Comparison of ENCODE assay signal across 1 cellular context in the genomic region with DNA sequence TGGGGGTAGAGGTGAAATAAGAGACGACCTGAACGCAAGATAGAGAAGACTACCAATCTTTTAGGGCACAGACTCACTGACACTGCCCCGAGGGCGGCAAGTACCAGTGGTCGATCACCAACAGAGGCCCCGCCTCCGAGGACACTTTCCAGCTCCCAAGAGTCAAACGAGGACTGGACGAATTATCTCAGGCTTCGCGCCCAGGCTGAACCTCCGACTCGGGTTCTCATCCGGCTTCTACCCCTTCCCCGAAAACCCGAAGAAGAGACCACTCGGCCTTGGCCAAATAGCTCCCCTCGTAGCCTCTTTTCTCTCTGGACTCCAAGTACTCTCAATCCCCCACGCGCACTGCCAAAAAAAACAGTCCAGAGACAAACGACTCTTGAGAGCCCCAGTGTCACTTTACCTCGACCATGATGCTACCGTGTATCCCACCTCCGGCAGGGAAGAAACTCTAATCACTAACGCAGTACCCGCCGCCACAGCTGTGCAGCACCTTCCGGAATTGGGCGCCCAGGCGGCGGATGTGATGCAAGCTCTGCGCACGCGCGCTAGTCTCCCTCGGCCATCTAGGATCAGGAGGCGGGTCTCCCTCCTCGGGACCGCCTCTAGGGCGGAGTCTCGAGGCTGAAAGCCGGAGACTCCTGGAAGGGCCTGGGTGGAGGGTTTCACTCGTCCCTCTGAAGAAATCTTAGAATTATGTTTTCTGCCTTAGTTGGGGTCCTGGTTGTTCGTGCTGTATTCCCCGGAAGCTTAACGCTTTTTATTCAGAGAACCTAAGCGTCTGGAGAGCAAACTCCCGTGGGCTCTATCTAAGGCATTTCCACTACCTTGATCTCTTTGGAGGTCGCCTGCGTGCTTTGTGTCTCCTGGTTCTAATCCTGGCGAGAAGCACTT.
TF ChIP-seq lines count a peak whose summit lies in the region.

A gene (minus strand): TSS at position 507 of the 897 bp plus-strand sequence. CDS start 92 bp downstream, at position 415.

TF ChIP-seq in A549, 52 proteins besides CTCF, POLR2A, EP300 and RAD21 (continued from another document):
- TF ChIP-seq ESRRA (IDR thresholded peaks at IDR 0.05; ENCODE audit: borderline replicate concordance, low read length) (no peak), KDM1A (IDR thresholded peaks at IDR 0.05; ENCODE audit: low read depth) (no peak), EHMT2 (IDR thresholded peaks at IDR 0.05; ENCODE audit: low read depth) (no peak), CHD4 (IDR thresholded peaks at IDR 0.05; ENCODE audit: borderline replicate concordance) (no peak), NFE2L2 (conservative IDR thresholded peaks at IDR 0.05; ENCODE audit: low read length) (no peak), MAFK (IDR thresholded peaks at IDR 0.05; ENCODE audit: partially characterized antibody) (no peak)
